8 cellular contexts compared by ENCODE assay signal in the genomic region with DNA sequence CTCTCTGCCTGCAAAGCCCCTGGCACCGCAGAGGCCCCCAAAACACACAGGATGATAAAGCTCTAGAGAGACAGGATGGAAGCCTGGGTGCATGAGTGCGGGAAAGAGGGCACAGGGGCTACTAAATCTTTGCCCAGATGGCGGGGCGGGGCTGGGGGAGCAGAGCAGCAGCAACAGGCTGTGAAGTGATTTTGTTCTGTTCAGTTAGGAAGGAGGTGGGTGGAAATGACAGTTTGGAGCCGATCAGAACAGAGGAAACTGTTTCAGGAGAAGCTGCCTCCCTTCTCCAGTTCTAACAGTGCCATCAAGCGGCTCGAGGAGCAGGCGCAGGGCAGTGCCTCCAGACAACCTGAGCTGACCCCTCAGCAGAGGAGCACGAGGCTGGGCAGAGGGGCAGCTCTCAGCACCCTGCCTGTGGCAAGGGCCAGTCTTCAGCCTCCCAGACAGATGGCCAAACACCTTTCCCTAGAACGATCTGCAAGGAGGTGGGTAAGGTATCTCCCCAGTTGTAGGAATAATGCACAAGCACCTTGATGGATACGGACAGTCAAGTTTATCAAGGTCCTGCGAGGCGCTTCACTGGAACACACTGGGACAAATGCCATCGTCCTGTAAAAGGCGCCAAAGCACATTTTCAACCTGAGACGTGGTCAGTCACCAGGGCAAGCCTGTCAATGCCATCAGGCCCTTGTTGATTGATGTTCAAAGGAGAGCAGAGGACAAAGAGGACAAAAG. TPM values are rescaled to one million over a fixed set of nuclear protein-coding genes. Genes with fewer than 3 reads are reported as not detected.
DNase-seq lines count a peak whose midpoint lies in the region; ATAC-seq and TF ChIP-seq lines count a peak whose summit lies in the region.

No MANE protein-coding gene starts in this region.

- H3K4me3 Mint-ChIP-seq in Caco-2 (ENCODE audit: unreplicated experiment) (peak overlapping the region; percentile 33), natural killer cell (peak overlapping the region; percentile 67)
- H3K4me3 Mint-ChIP-seq in activated T-cell treated with anti-CD3 and anti-CD28 coated beads, Interleukin-2, amount 50 U/mL, for 4 hours = peak overlapping the region; percentile 37
- H3K4me3 Mint-ChIP-seq in stimulated activated naive CD8-positive, alpha-beta T cell treated with anti-CD3 and anti-CD28 coated beads, Interleukin-15, amount 100 ng/mL, for 72 hours = peak overlapping the region; percentile 71 to 81

- H3K4me1 Mint-ChIP-seq in Caco-2 (ENCODE audit: low read depth, unreplicated experiment) (peaks cover 38% of the 10 kb centered on the region), natural killer cell (peaks cover 9 to 10% of the 10 kb centered on the region in 2 donors)
- peaks cover 18% of the 10 kb centered on the region for H3K4me1 Mint-ChIP-seq in activated T-cell treated with anti-CD3 and anti-CD28 coated beads, Interleukin-2, amount 50 U/mL, for 4 hours (ENCODE audit: low read depth)
- peaks cover 15% of the 10 kb centered on the region for H3K4me1 Mint-ChIP-seq in stimulated activated naive CD8-positive, alpha-beta T cell treated with anti-CD3 and anti-CD28 coated beads, Interleukin-15, amount 100 ng/mL, for 72 hours

- H3K36me3 Mint-ChIP-seq in Caco-2 (ENCODE audit: insufficient read depth, unreplicated experiment) = peaks cover 6% of the 10 kb centered on the region
- no peaks in the 10 kb centered on the region for H3K36me3 Mint-ChIP-seq in activated T-cell treated with anti-CD3 and anti-CD28 coated beads, Interleukin-2, amount 50 U/mL, for 4 hours (ENCODE audit: insufficient read depth)
- no peaks in the 10 kb centered on the region for H3K36me3 Mint-ChIP-seq in natural killer cell

- H3K9me3 ChIP-seq in Caco-2 (no peaks in the 10 kb centered on the region), esophagus squamous epithelium (no peaks in the 10 kb centered on the region)

- intact Hi-C loops in Caco-2 (cut with micrococcal nuclease; ENCODE audit: unreplicated experiment) (loop anchor here (1.0 to 10.0 kb wide), 9 partner anchors 21 to 584 kb away; no protein-coding TSS in a partner anchor), esophagus squamous epithelium (cut with DNase I) (loop anchor here (10.0 kb wide), 1 partner anchor 359 kb away; no protein-coding TSS in a partner anchor), natural killer cell (cut with micrococcal nuclease) (loop anchor here (1.0 kb wide), 2 partner anchors 485 to 584 kb away; no protein-coding TSS in a partner anchor)

- H3K27me3 ChIP-seq in Caco-2 (replicated peaks; ENCODE audit: control insufficient read depth, insufficient read depth, low read length) (no peaks in the 10 kb centered on the region), esophagus squamous epithelium (no peaks in the 10 kb centered on the region)

- no peaks in the 10 kb centered on the region for H3K36me3 ChIP-seq in Caco-2 (ENCODE audit: control insufficient read depth, insufficient read depth, low read length)
- H3K36me3 ChIP-seq in esophagus squamous epithelium = no peaks in the 10 kb centered on the region

- peak overlapping the region; percentile 81 to 92 (median 88) for H3K27ac ChIP-seq in esophagus squamous epithelium

- POLR2A ChIA-PET in Caco-2 (lab: Charles Lee) = interaction anchor here (1.1 kb wide), 1 partner anchor 472 kb away, joined by 3 read pairs; no protein-coding TSS in a partner anchor

- H3K4me3 ChIP-seq in Caco-2 (ENCODE audit: low read depth, low read length) (no peak overlapping the region), esophagus squamous epithelium (peak overlapping the region in 3 of 4 donors; percentile 14 to 50 (median 26))
- H3K4me3 ChIP-seq in Jurkat, Clone E6-1 (ENCODE audit: low read length) = no peak overlapping the region

- TF ChIP-seq POLR2A in esophagus squamous epithelium (IDR thresholded peaks at IDR 0.05) = peak in 2 of 4 donors; percentile 16 to 17

- DNase-seq in Caco-2 (peak; percentile 86 to 87), OCI-M2 (lab: John Stamatoyannopoulos, UW; ENCODE audit: unreplicated experiment) (peak; percentile 64), esophagus squamous epithelium (lab: John Stamatoyannopoulos, UW) (peak; percentile 41), natural killer cell (peak; percentile 48)
- DNase-seq in Jurkat, Clone E6-1 (ENCODE audit: low read depth, low spot score) = peak; percentile 66
- peak; percentile 58 for DNase-seq in activated T-cell treated with anti-CD3 and anti-CD28 coated beads, Interleukin-2, amount 50 U/mL, for 4 hours
- DNase-seq in stimulated activated naive CD8-positive, alpha-beta T cell treated with anti-CD3 and anti-CD28 coated beads, Interleukin-15, amount 100 ng/mL, for 72 hours = peak; percentile 68 to 83

- H3K9me3 Mint-ChIP-seq in Caco-2 (ENCODE audit: unreplicated experiment) (no peaks in the 10 kb centered on the region), natural killer cell (no peaks in the 10 kb centered on the region)
- H3K9me3 Mint-ChIP-seq in activated T-cell treated with anti-CD3 and anti-CD28 coated beads, Interleukin-2, amount 50 U/mL, for 4 hours = no peaks in the 10 kb centered on the region
- H3K9me3 Mint-ChIP-seq in stimulated activated naive CD8-positive, alpha-beta T cell treated with anti-CD3 and anti-CD28 coated beads, Interleukin-15, amount 100 ng/mL, for 72 hours = peaks cover 0 to 5% of the 10 kb centered on the region in 2 donors

- H3K27me3 Mint-ChIP-seq in Caco-2 (ENCODE audit: insufficient read depth, unreplicated experiment) = no peaks in the 10 kb centered on the region
- H3K27me3 Mint-ChIP-seq in activated T-cell treated with anti-CD3 and anti-CD28 coated beads, Interleukin-2, amount 50 U/mL, for 4 hours (ENCODE audit: low read depth) = no peaks in the 10 kb centered on the region
- H3K27me3 Mint-ChIP-seq in natural killer cell (ENCODE audit: low read depth in 2 of 2) = no peaks in the 10 kb centered on the region
- H3K27me3 Mint-ChIP-seq in stimulated activated naive CD8-positive, alpha-beta T cell treated with anti-CD3 and anti-CD28 coated beads, Interleukin-15, amount 100 ng/mL, for 72 hours = no peaks in the 10 kb centered on the region

- H3K4me1 ChIP-seq in Caco-2 (peaks cover 36% of the 10 kb centered on the region), esophagus squamous epithelium (peaks cover 32 to 56% (median 41%) of the 10 kb centered on the region in 3 donors)

- WGBS in esophagus squamous epithelium, 2 donors = 9 to 27% methylated on average over 9 to 10 of the region's 16 CpGs

- ATAC-seq in GM21515 (IDR thresholded peaks at IDR 0.05; ENCODE audit: unreplicated experiment) (peak; percentile 64), natural killer cell (peak; percentile 88 to 97 (median 96))
- peak; percentile 94 for ATAC-seq in activated T-cell treated with anti-CD3 and anti-CD28 coated beads, Interleukin-2, amount 50 U/mL, for 4 hours
- peak; percentile 96 for ATAC-seq in stimulated activated naive CD8-positive, alpha-beta T cell treated with anti-CD3 and anti-CD28 coated beads, Interleukin-15, amount 100 ng/mL, for 72 hours

- TF ChIP-seq CTCF in Caco-2 (IDR thresholded peaks at IDR 0.05; ENCODE audit: insufficient read depth in 1 of 2, low read depth in 1 of 2, low read length in 1 of 2, severe bottlenecking in 1 of 2, unreplicated experiment in 1 of 2) (peak; percentile 87 to 97), esophagus squamous epithelium (IDR thresholded peaks at IDR 0.05) (peak; percentile 75 to 96 (median 86)), natural killer cell (IDR thresholded peaks at IDR 0.05) (peak; percentile 83)

- CTCF ChIA-PET in Caco-2 (lab: Charles Lee) = interaction anchor here (0.5 to 1.9 kb wide), 27 partner anchors 10 to 597 kb away, joined by 3 to 17 read pairs (median 4); a partner anchor contains a TSS

- no TSS peak for BruUV-seq in Caco-2 (replicated peaks; lab: Mats Ljungman, UMichigan)

- H3K27ac Mint-ChIP-seq in Caco-2 (ENCODE audit: unreplicated experiment) = peak overlapping the region; percentile 77
- peak overlapping the region in 1 of 2 donors; percentile 10 for H3K27ac Mint-ChIP-seq in natural killer cell
- peak overlapping the region; percentile 80 to 82 for H3K27ac Mint-ChIP-seq in stimulated activated naive CD8-positive, alpha-beta T cell treated with anti-CD3 and anti-CD28 coated beads, Interleukin-15, amount 100 ng/mL, for 72 hours

RNA-seq across cellular contexts. Expression of a gene that starts 44.9 kb away (rescaled TPM):
- total RNA-seq in Caco-2 (2022) (131 and 137 TPM in 2 replicates), esophagus squamous epithelium (100 to 1,000 TPM in 1 of 4 donors, 10 to 100 TPM in 3; 36.4 to 117 (median 84.1) TPM), natural killer cell (10 to 100 TPM; 59.5 to 72.3 (median 60.2) TPM)
- 152 TPM for polyA plus RNA-seq in Jurkat, Clone E6-1 (2012; ENCODE audit: insufficient read depth, insufficient read length)
- 100 to 1,000 TPM; 154 to 173 (median 172) TPM for total RNA-seq in activated T-cell treated with anti-CD3 and anti-CD28 coated beads, Interleukin-2, amount 50 U/mL, for 4 hours

Comparison
In these comparisons a context has a peak if more than half of its experiments do, and no peak if none do; other contexts are left out.
1. H3K4me3 ChIP-seq: peak in esophagus squamous epithelium (3 of 4); none in Caco-2 (single experiment) and Jurkat, Clone E6-1 (single experiment).
2. Peak in every context shown above with its lines, with median percentiles within 50 percentile points of each other: DNase-seq, H3K4me3 Mint-ChIP-seq, CTCF ChIP-seq and ATAC-seq.